1 cellular context compared by ENCODE assay signal in genomic region chr1:85328713-85329376, GRCh38.
TF ChIP-seq lines count a peak whose summit lies in the region.

No MANE protein-coding gene starts in this region.

TF ChIP-seq in A549, 52 proteins besides CTCF, POLR2A, EP300 and RAD21 (continued from another document):
- TF ChIP-seq ELK1 (IDR thresholded peaks at IDR 0.05; ENCODE audit: low read depth, low read length), result no peak
- no peak for TF ChIP-seq HEYL (CRISPR knock-in tag; IDR thresholded peaks at IDR 0.05)
- no peak for TF ChIP-seq ZSCAN20 (CRISPR knock-in tag; IDR thresholded peaks at IDR 0.05)
- no peak for TF ChIP-seq RARB (CRISPR knock-in tag; IDR thresholded peaks at IDR 0.05)
- no peak for TF ChIP-seq PHF8 (IDR thresholded peaks at IDR 0.05; ENCODE audit: borderline replicate concordance, low read depth)
- no peak for TF ChIP-seq FOSB (CRISPR knock-in tag; IDR thresholded peaks at IDR 0.05)
- no peak for TF ChIP-seq ESRRA (IDR thresholded peaks at IDR 0.05; ENCODE audit: borderline replicate concordance, low read length)
- no peak for TF ChIP-seq CHD4 (IDR thresholded peaks at IDR 0.05; ENCODE audit: borderline replicate concordance)
- no peak for TF ChIP-seq FOXS1 (CRISPR knock-in tag; IDR thresholded peaks at IDR 0.05)
- TF ChIP-seq BCL3 (IDR thresholded peaks at IDR 0.05), result 0 out of 3 replicates have a peak, but pooled peaks have one; percentile 23
- no peak for TF ChIP-seq EHF (CRISPR knock-in tag; IDR thresholded peaks at IDR 0.05)
- TF ChIP-seq HMGXB4 (CRISPR knock-in tag; IDR thresholded peaks at IDR 0.05; ENCODE audit: borderline replicate concordance), result no peak
- no peak for TF ChIP-seq ZC3H11A (IDR thresholded peaks at IDR 0.05)
- no peak for TF ChIP-seq REST (IDR thresholded peaks at IDR 0.05)
- no peak for TF ChIP-seq TFCP2L1 (CRISPR knock-in tag; IDR thresholded peaks at IDR 0.05)
- TF ChIP-seq MAZ (IDR thresholded peaks at IDR 0.05; ENCODE audit: borderline replicate concordance, low read depth, low read length), result no peak
- peak; percentile 38; the same call in 1 of the 2 replicates for TF ChIP-seq HOXB13 (CRISPR knock-in tag; IDR thresholded peaks at IDR 0.05; ENCODE audit: low read depth)
- TF ChIP-seq MYC (IDR thresholded peaks at IDR 0.05; ENCODE audit: borderline replicate concordance, low read length), result no peak; the same call in 1 of the 2 replicates
- no peak for TF ChIP-seq TP53 (CRISPR knock-in tag; IDR thresholded peaks at IDR 0.05)
- peak; percentile 13 for TF ChIP-seq MAFK (IDR thresholded peaks at IDR 0.05; ENCODE audit: partially characterized antibody)
- TF ChIP-seq POLR2AphosphoS2 (conservative IDR thresholded peaks at IDR 0.05; ENCODE audit: low read length), result no peak
- TF ChIP-seq CBX2 (IDR thresholded peaks at IDR 0.05; ENCODE audit: borderline replicate concordance, low read depth), result no peak
TF ChIP-seq in A549: peak in this region for 13.
